Comparison of ENCODE assay signal across 8 cellular contexts in genomic region chr1:203626910-203627246, GRCh38. TPM values are rescaled to one million over a fixed set of nuclear protein-coding genes. Genes with fewer than 3 reads are reported as not detected.
DNase-seq lines count a peak whose midpoint lies in the region; ATAC-seq, FAIRE-seq and TF ChIP-seq lines count a peak whose summit lies in the region.

No MANE protein-coding gene starts in this region.

- H2BK20ac ChIP-seq in H9 (ENCODE audit: low read depth, low read length, poor library complexity, severe bottlenecking): no peak overlapping the region

- no peak overlapping the region for H3K56ac ChIP-seq in H9 (ENCODE audit: insufficient read length, low read depth, low read length)

- H3K36me3 ChIP-seq in SJSA1: peaks cover 18% of the 10 kb centered on the region
- H3K36me3 ChIP-seq in trophoblast cell (ENCODE audit: control insufficient read depth in 1 of 2, insufficient read depth in 2 of 2, low read length in 2 of 2): peaks cover 12 to 18% of the 10 kb centered on the region in 2 experiments

- H3K9me3 ChIP-seq in H9 (ENCODE audit: control insufficient read depth, low read depth, low read length): no peaks in the 10 kb centered on the region
- no peaks in the 10 kb centered on the region for H3K9me3 ChIP-seq in SJSA1 (replicated peaks)
- H3K9me3 ChIP-seq in trophoblast cell (ENCODE audit: insufficient read depth, low read depth, low read length): no peaks in the 10 kb centered on the region

- H3K79me1 ChIP-seq in H9 (ENCODE audit: insufficient read depth, low read depth, low read length, poor library complexity, severe bottlenecking) (no peaks in the 10 kb centered on the region), trophoblast cell (ENCODE audit: low read length) (peaks cover 38% of the 10 kb centered on the region)

- no peaks in the 10 kb centered on the region for H3K79me2 ChIP-seq in H9 (ENCODE audit: insufficient read depth, low read length)
- peaks cover 38% of the 10 kb centered on the region for H3K79me2 ChIP-seq in trophoblast cell (ENCODE audit: control insufficient read depth, insufficient read depth, low read length, poor library complexity)

- H2BK12ac ChIP-seq in H9 (ENCODE audit: insufficient read length, low read depth, low read length) (no peak overlapping the region), trophoblast cell (ENCODE audit: low read length) (no peak overlapping the region)

- no peak overlapping the region for H3T11ph ChIP-seq in H9 (ENCODE audit: low read length)

- H2BK120ac ChIP-seq in H9 (ENCODE audit: low read depth, low read length, poor library complexity, severe bottlenecking) (no peak overlapping the region), trophoblast cell (ENCODE audit: insufficient read depth, low read length, poor library complexity) (no peak overlapping the region)

- peak overlapping the region; percentile 78 to 97 for H3K4me3 Mint-ChIP-seq in H9

- peak overlapping the region; percentile 40 to 95 (median 66); a peak in 4 of 7 replicates for H3K27ac Mint-ChIP-seq in H9

- peak overlapping the region; percentile 51 for H3K4me3 ChIP-seq in SJSA1
- H3K4me3 ChIP-seq in fibroblast of pulmonary artery (replicated peaks; ENCODE audit: low read depth, low read length): peak overlapping the region; percentile 82
- H3K4me3 ChIP-seq in trophoblast cell (ENCODE audit: low read depth, low read length): peak overlapping the region; percentile 73

- H3K36me3 Mint-ChIP-seq in H9 (ENCODE audit: insufficient read depth in 1 of 3, low read depth in 3 of 3): no peaks in the 10 kb centered on the region

- H3K27ac ChIP-seq in H9 (ENCODE audit: insufficient read length, low read depth, low read length): no peak overlapping the region
- peak overlapping the region; percentile 60 for H3K27ac ChIP-seq in SJSA1
- peak overlapping the region; percentile 95 for H3K27ac ChIP-seq in trophoblast cell (ENCODE audit: low read depth, low read length)

- no peak overlapping the region for H3K9ac ChIP-seq in H9 (ENCODE audit: extremely low read depth, insufficient read length, low read length)
- peak overlapping the region; percentile 67 for H3K9ac ChIP-seq in trophoblast cell (ENCODE audit: low read length)

- H2BK5ac ChIP-seq in H9 (ENCODE audit: insufficient read length, low read length): no peak overlapping the region
- peak overlapping the region; percentile 76 for H2BK5ac ChIP-seq in trophoblast cell (ENCODE audit: low read depth, low read length, poor library complexity)

- ATAC-seq in GM18519 (IDR thresholded peaks at IDR 0.05; ENCODE audit: low FRiP score, unreplicated experiment) (no peak), HG03342 (IDR thresholded peaks at IDR 0.05; ENCODE audit: unreplicated experiment) (no peak)

- H3K9me3 Mint-ChIP-seq in H9: no peaks in the 10 kb centered on the region; a peak in 1 of 5 replicates

- no peak overlapping the region for H4K5ac ChIP-seq in H9 (ENCODE audit: insufficient read length, low read depth, low read length)

- H3K4me1 ChIP-seq in H9 (ENCODE audit: insufficient read depth, low read length) (peaks cover 10% of the 10 kb centered on the region; the same call in 1 of the 2 replicates), SJSA1 (replicated peaks) (peaks cover 60% of the 10 kb centered on the region), trophoblast cell (ENCODE audit: control insufficient read depth in 1 of 2, insufficient read depth in 2 of 2, low read length in 2 of 2) (peaks cover 26 to 33% of the 10 kb centered on the region in 2 experiments)

- peaks cover 10% of the 10 kb centered on the region; the same call in 1 of the 2 replicates for H3K27me3 ChIP-seq in H9 (ENCODE audit: insufficient read depth, low read length)
- no peaks in the 10 kb centered on the region for H3K27me3 ChIP-seq in SJSA1 (replicated peaks)
- no peaks in the 10 kb centered on the region for H3K27me3 ChIP-seq in trophoblast cell (ENCODE audit: insufficient read depth, low read length)

- peaks cover 58 to 66% of the 10 kb centered on the region in 2 experiments for H3K4me1 Mint-ChIP-seq in H9

- H3K18ac ChIP-seq in H9 (ENCODE audit: insufficient read length, low read depth, low read length): no peak overlapping the region
- peak overlapping the region; percentile 43 for H3K18ac ChIP-seq in trophoblast cell (ENCODE audit: low read length)

- H3K23me2 ChIP-seq in H9 (ENCODE audit: insufficient read length, low read depth, low read length, poor library complexity, severe bottlenecking): peaks cover 26% of the 10 kb centered on the region

- DNase-seq in H9 (peak; percentile 87), SJSA1 (ENCODE audit: low read depth in 1 of 2, low spot score in 2 of 2) (no peak), fibroblast of pulmonary artery (ENCODE audit: low read depth) (no peak), trophoblast cell (no peak), D721Med (ENCODE audit: insufficient read length, low spot score) (no peak), dermis blood vessel endothelial cell (no peak)

- peaks cover 39% of the 10 kb centered on the region for H3K27me3 Mint-ChIP-seq in H9 (ENCODE audit: low read depth)

- TF ChIP-seq CTCF in H9 (conservative IDR thresholded peaks at IDR 0.05) (no peak), fibroblast of pulmonary artery (IDR thresholded peaks at IDR 0.05; ENCODE audit: low read length, missing control alignments) (no peak), D721Med (IDR thresholded peaks at IDR 0.05; ENCODE audit: insufficient read depth, missing control alignments) (no peak)

- no peak overlapping the region for H2BK15ac ChIP-seq in H9 (ENCODE audit: low read depth, low read length)

- H4K12ac ChIP-seq in trophoblast cell (ENCODE audit: low read depth, low read length): no peak overlapping the region

- FAIRE-seq in D721Med (lab: Jason Lieb, UNC): no peak

- WGBS in H9 (ENCODE audit: extremely low coverage, insufficient read length, low lambda C conversion rate): no CpG with 5 or more reads among the region's 8 CpGs
- WGBS in trophoblast cell (ENCODE audit: extremely low coverage, insufficient coverage, insufficient read length): no CpG with 5 or more reads among the region's 8 CpGs

- H3K4ac ChIP-seq in H9 (ENCODE audit: low read depth, low read length) (no peak overlapping the region), trophoblast cell (ENCODE audit: low read depth, low read length) (peak overlapping the region; percentile 65)

- no peak overlapping the region for H2AK5ac ChIP-seq in H9 (ENCODE audit: insufficient read length, low read length)
- H2AK5ac ChIP-seq in trophoblast cell (ENCODE audit: low read length): no peak overlapping the region

- H3K14ac ChIP-seq in H9 (ENCODE audit: insufficient read depth, low read length): no peak overlapping the region
- peak overlapping the region; percentile 5 for H3K14ac ChIP-seq in trophoblast cell (ENCODE audit: low read length)

- H2AFZ ChIP-seq in H9 (ENCODE audit: low read length) (no peak overlapping the region), trophoblast cell (ENCODE audit: insufficient read depth, low read length, poor library complexity) (no peak overlapping the region)

- H4K20me1 ChIP-seq in H9 (ENCODE audit: control insufficient read depth, insufficient read depth, insufficient read length): peaks cover 3% of the 10 kb centered on the region

- H4K8ac ChIP-seq in H9 (replicated peaks; ENCODE audit: insufficient read length, low read depth, low read length) (no peak overlapping the region), trophoblast cell (ENCODE audit: low read depth, low read length) (peak overlapping the region; percentile 40)

- H4K91ac ChIP-seq in H9 (ENCODE audit: insufficient read length, low read depth, low read length) (no peak overlapping the region), trophoblast cell (ENCODE audit: low read depth, low read length) (peak overlapping the region; percentile 71)

- H3K4me2 ChIP-seq in H9 (ENCODE audit: insufficient read depth, insufficient read length, low read length) (peak overlapping the region; percentile 96), trophoblast cell (ENCODE audit: low read length) (peak overlapping the region; percentile 62)

- no peak overlapping the region for H3K23ac ChIP-seq in H9 (ENCODE audit: insufficient read length, low read depth, low read length)
- no peak overlapping the region for H3K23ac ChIP-seq in trophoblast cell (ENCODE audit: low read length)

RNA-seq across cellular contexts. Expression of gene ATP2B4, which starts 0.2 kb away (rescaled TPM):
- 14.1 and 15.7 TPM in 2 replicates for total RNA-seq in H9 (2021)
- total RNA-seq in SJSA1 (2014; rRNA removed; shearing (Covaris generic)): 67.1 and 80.5 TPM in 2 replicates
- 278 and 279 TPM in 2 replicates for polyA plus RNA-seq in trophoblast cell (2013)
- 108 and 145 TPM in 2 replicates for total RNA-seq in dermis blood vessel endothelial cell
